30 cellular contexts compared by ENCODE assay signal in genomic region chr1:199591468-199591867, GRCh38.
"Had no signal": no experiment of that assay in that cellular context is flagged by ENCODE, and none has a peak within 500 bp of the region (broad histone marks: within the 10 kb centered on the region; RNA-seq: fewer than 3 reads in every experiment).

No MANE protein-coding gene starts in this region.

- H3K4me1 ChIP-seq: ascending aorta had no signal

- H3K27ac ChIP-seq: ascending aorta, cardiac muscle cell, VCaP had no signal

- FAIRE-seq: bronchial epithelial cell, TTC549 had no signal

- H3K36me3 ChIP-seq: ascending aorta, cardiac muscle cell had no signal

- H3K4me3 ChIP-seq: ascending aorta, cardiac muscle cell had no signal

- DNase-seq: activated B cell treated with CpG ODN at 0.5 μM for 24 hours; activated CD4-positive, alpha-beta memory T cell treated with anti-CD3 and anti-CD28 coated beads for 36 hours; activated CD4-positive, alpha-beta T cell treated with anti-CD3 and anti-CD28 coated beads for 4 hours; activated CD4-positive, alpha-beta T cell treated with anti-CD3 and anti-CD28 coated beads, Interleukin-2, amount 10 ng/mL, durations not matched to agents 24 days and 14 days; activated CD4-positive, alpha-beta T cell treated with anti-CD3 and anti-CD28 coated beads, Interleukin-2, amount 50 U/mL, for 1 hour; activated CD4-positive, alpha-beta T cell treated with anti-CD3 and anti-CD28 coated beads, Interleukin-2, amount 50 U/mL, for 4 hours; activated CD4-positive, CD25-positive, alpha-beta regulatory T cell treated with anti-CD3 and anti-CD28 coated beads, Interleukin-2, amount 50 U/mL, for 72 hours; activated CD8-positive, alpha-beta memory T cell treated with anti-CD3 and anti-CD28 coated beads for 24 hours; activated CD8-positive, alpha-beta memory T cell treated with anti-CD3 and anti-CD28 coated beads, Interleukin-2, amount 10 ng/mL, durations not matched to agents 7 days and 5 days; activated CD8-positive, alpha-beta memory T cell treated with anti-CD3 and anti-CD28 coated beads, Interleukin-2, amount 50 U/mL, for 48 hours; activated CD8-positive, alpha-beta T cell treated with anti-CD3 and anti-CD28 coated beads, Interleukin-2, amount 10 ng/mL, durations not matched to agents 7 days and 5 days; activated effector memory CD4-positive, alpha-beta T cell treated with Interleukin-2 at 50 U/mL for 16 hours; activated gamma-delta T cell; activated naive CD4-positive, alpha-beta T cell treated with anti-CD3 and anti-CD28 coated beads, Interleukin-2, amount 10 ng/mL, durations not matched to agents 7 days and 5 days; activated naive CD4-positive, alpha-beta T cell treated with Interleukin-2 at 50 U/mL for 16 hours; activated naive CD8-positive, alpha-beta T cell treated with anti-CD3 and anti-CD28 coated beads, Interleukin-2, amount 10 ng/mL, durations not matched to agents 7 days and 5 days; activated naive CD8-positive, alpha-beta T cell treated with anti-CD3 and anti-CD28 coated beads, Interleukin-2, amount 50 U/mL, for 24 hours; activated T-cell treated with anti-CD3 and anti-CD28 coated beads, Interleukin-2, amount 50 U/mL, for 24 hours; activated T-cell treated with anti-CD3 and anti-CD28 coated beads, Interleukin-2, amount 50 U/mL, for 48 hours; amygdala; anterior cingulate cortex; caudate nucleus; cerebellar nuclear complex; T-helper 2 cell; T-helper 9 cell had no signal

- ATAC-seq: activated CD8-positive, alpha-beta T cell treated with anti-CD3 and anti-CD28 coated beads, Interleukin-2, amount 10 ng/mL, durations not matched to agents 7 days and 5 days; activated naive CD8-positive, alpha-beta T cell treated with anti-CD3 and anti-CD28 coated beads, Interleukin-2, amount 50 U/mL, for 24 hours had no signal

- H3K9me3 ChIP-seq: ascending aorta had no signal

- H3K27me3 ChIP-seq: ascending aorta, cardiac muscle cell had no signal
